In the genomic region with DNA sequence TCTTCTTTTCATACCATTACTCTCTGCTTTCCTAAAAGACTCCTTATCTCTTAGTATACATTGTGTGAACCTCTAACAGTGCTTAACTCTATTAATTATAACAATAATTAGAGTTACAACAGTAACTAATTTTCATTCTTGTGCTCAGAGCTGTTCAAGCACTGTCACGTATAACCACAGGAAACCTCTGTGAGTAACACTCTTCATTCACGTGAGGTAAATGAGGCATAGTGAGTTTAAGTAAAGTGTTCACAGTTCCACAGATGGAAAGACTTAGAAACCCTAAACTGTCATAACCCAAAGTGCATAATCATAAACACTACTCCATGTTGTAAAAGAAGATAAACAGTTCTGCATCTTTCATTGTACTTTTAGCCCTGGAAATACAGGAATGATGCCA, we compare ENCODE assay signal across 1 cellular context.
TF ChIP-seq lines count a peak whose summit lies in the region.

No MANE protein-coding gene starts in this region.

TF ChIP-seq in endothelial cell of umbilical vein, 7 proteins besides CTCF, POLR2A, EP300 and RAD21 (continued from another document):
- no peak for TF ChIP-seq MAX (IDR thresholded peaks at IDR 0.05; ENCODE audit: insufficient read depth, insufficient read length)
